ENCODE assay signal across 20 cellular contexts in the genomic region with DNA sequence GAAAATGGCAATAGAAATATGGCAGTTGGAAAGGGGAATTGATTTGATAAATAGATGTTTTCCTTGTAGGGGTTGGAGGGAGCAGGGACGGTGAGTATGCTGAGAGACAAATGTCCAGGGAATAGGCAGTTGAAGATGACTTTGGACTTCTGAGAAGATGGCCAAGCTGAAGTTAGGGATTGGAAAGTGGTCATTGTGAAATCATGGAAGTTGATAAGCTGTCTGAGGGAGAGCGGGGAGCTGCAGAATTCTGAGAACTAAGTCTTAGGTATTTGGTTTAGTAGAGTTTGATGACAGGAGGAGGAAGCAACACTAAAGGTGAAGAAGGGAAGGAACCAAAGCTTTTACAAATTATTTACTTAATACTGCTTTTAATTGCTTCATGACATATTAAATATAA. TPM values are rescaled to one million over a fixed set of nuclear protein-coding genes. Genes with fewer than 3 reads are reported as not detected.
DNase-seq lines count a peak whose midpoint lies in the region; ATAC-seq and TF ChIP-seq lines count a peak whose summit lies in the region.
"Had no signal": no experiment of that assay in that cellular context is flagged by ENCODE, and none has a peak within 500 bp of the region (broad histone marks: within the 10 kb centered on the region; RNA-seq: fewer than 3 reads in every experiment).

No MANE protein-coding gene starts in this region.

- ATAC-seq in Panc1 (no peak), right cardiac atrium (no peak), GM19035 (IDR thresholded peaks at IDR 0.05; ENCODE audit: unreplicated experiment) (no peak)
- ATAC-seq: activated T-helper 17 cell treated with anti-CD3 and anti-CD28 coated beads, Interleukin-2, amount 50 U/mL, for 72 hours had no signal

- DNase-seq in Panc1 (ENCODE audit: low read depth, low spot score): no peak
- no peak for DNase-seq in right cardiac atrium
- no peak for DNase-seq in sigmoid colon
- DNase-seq in dermis blood vessel endothelial cell: no peak
- no peak for DNase-seq in OCI-M1 (lab: John Stamatoyannopoulos, UW)
- DNase-seq: activated CD8-positive, alpha-beta memory T cell treated with anti-CD3 and anti-CD28 coated beads for 24 hours; effector memory CD4-positive, alpha-beta T cell; MM.1S; NCI-H2227 treated with DMSO at 0.1 percent for 48 hours; stimulated activated CD4-positive, alpha-beta T cell treated with anti-CD3 and anti-CD28 coated beads, Interleukin-2, amount 100 ng/mL, for 48 hours; WERI-Rb-1 had no signal

- no peak for TF ChIP-seq POLR2A in sigmoid colon (IDR thresholded peaks at IDR 0.05)

- POLR2A ChIA-PET in Panc1 (lab: Charles Lee): no interaction called here

- BruUV-seq in Panc1 (replicated peaks; lab: Mats Ljungman, UMichigan): no TSS peak

- CTCF ChIA-PET in Panc1 (lab: Charles Lee): no interaction called here

- H3K4me1 Mint-ChIP-seq in brain: peaks cover 16% of the 10 kb centered on the region
- H3K4me1 Mint-ChIP-seq: activated T-helper 17 cell treated with anti-CD3 and anti-CD28 coated beads, Interleukin-2, amount 50 U/mL, for 72 hours had no signal

- H3K9me3 ChIP-seq in Panc1 (ENCODE audit: control insufficient read depth, insufficient read depth, low read depth, low read length) (no peaks in the 10 kb centered on the region), right cardiac atrium (ENCODE audit: control insufficient read depth, low read length) (no peaks in the 10 kb centered on the region), sigmoid colon (no peaks in the 10 kb centered on the region)
- H3K9me3 ChIP-seq: adrenal gland, HAP-1, neutrophil, vagina had no signal

- TF ChIP-seq EP300 in sigmoid colon (IDR thresholded peaks at IDR 0.05): no peak

- H3K27ac Mint-ChIP-seq in brain: peak overlapping the region in 4 of 5 experiments; percentile 16 to 81 (median 30)
- H3K27ac Mint-ChIP-seq: activated T-helper 17 cell treated with anti-CD3 and anti-CD28 coated beads, Interleukin-2, amount 50 U/mL, for 72 hours; T-helper 1 cell treated with Interleukin-12 subunit alpha and Interleukin-12 subunit beta and Interleukin-4 antibody, amounts not matched to agents 30 μg/mL and 1 μg/mL, for 36 hours had no signal

- no peak overlapping the region for H3K4me3 ChIP-seq in Panc1 (ENCODE audit: low read depth in 2 of 2, low read length in 2 of 2)
- H3K4me3 ChIP-seq in right cardiac atrium (ENCODE audit: low read length): no peak overlapping the region
- no peak overlapping the region for H3K4me3 ChIP-seq in sigmoid colon
- H3K4me3 ChIP-seq: adrenal gland, HAP-1, vagina had no signal

- in situ Hi-C loops in Panc1 (cut with HindIII; ENCODE audit: low pct_unique_long_range_greater_than_20kb, low sequenced_read_pairs): no loop called here

- H3K4me3 Mint-ChIP-seq in brain: peak overlapping the region in 1 of 5 experiments; percentile 13
- H3K4me3 Mint-ChIP-seq: activated T-helper 17 cell treated with anti-CD3 and anti-CD28 coated beads, Interleukin-2, amount 50 U/mL, for 72 hours; central memory CD8-positive, alpha-beta T cell; T-helper 1 cell treated with Interleukin-12 subunit alpha and Interleukin-12 subunit beta and Interleukin-4 antibody, amounts not matched to agents 30 μg/mL and 1 μg/mL, for 36 hours had no signal

- peak overlapping the region; percentile 41 for H3K27ac ChIP-seq in Panc1 (ENCODE audit: low read length)
- peak overlapping the region; percentile 64 for H3K27ac ChIP-seq in right cardiac atrium (ENCODE audit: low read length)
- peak overlapping the region; percentile 41 to 67 (median 54) for H3K27ac ChIP-seq in sigmoid colon
- H3K27ac ChIP-seq: neutrophil, vagina, WERI-Rb-1 had no signal

- WGBS in right cardiac atrium: 70% methylated on average over 2 of the region's 2 CpGs
- WGBS in sigmoid colon, 2 donors: 92 to 93% methylated on average over 2 of the region's 2 CpGs

- H3K27me3 ChIP-seq in Panc1 (ENCODE audit: control insufficient read depth, insufficient read depth, low read length) (no peaks in the 10 kb centered on the region), right cardiac atrium (ENCODE audit: control insufficient read depth, insufficient read depth) (no peaks in the 10 kb centered on the region), sigmoid colon (no peaks in the 10 kb centered on the region)
- H3K27me3 ChIP-seq: adrenal gland, neutrophil, vagina had no signal

- peaks cover 59% of the 10 kb centered on the region for H3K36me3 ChIP-seq in Panc1 (ENCODE audit: control insufficient read depth, insufficient read depth, low read length)
- H3K36me3 ChIP-seq in sigmoid colon: peaks cover 12 to 86% (median 38%) of the 10 kb centered on the region in 4 donors

- H3K4me1 ChIP-seq in Panc1 (ENCODE audit: control insufficient read depth, insufficient read depth, low read length) (no peaks in the 10 kb centered on the region; the same call in 1 of the 2 replicates), right cardiac atrium (ENCODE audit: control insufficient read depth, insufficient read depth, low read length) (peaks cover 5% of the 10 kb centered on the region), sigmoid colon (peaks cover 0 to 24% (median 21%) of the 10 kb centered on the region in 4 donors)
- H3K4me1 ChIP-seq: HAP-1 had no signal

- intact Hi-C loops in Panc1 (cut with micrococcal nuclease; ENCODE audit: unreplicated experiment): no loop called here
- intact Hi-C loops in right cardiac atrium (cut with DNase I): no loop called here
- intact Hi-C loops in sigmoid colon (cut with DNase I): no loop called here

- no peaks in the 10 kb centered on the region for H3K9me3 Mint-ChIP-seq in brain
- H3K9me3 Mint-ChIP-seq: activated T-helper 17 cell treated with anti-CD3 and anti-CD28 coated beads, Interleukin-2, amount 50 U/mL, for 72 hours; central memory CD8-positive, alpha-beta T cell; T-helper 1 cell treated with Interleukin-12 subunit alpha and Interleukin-12 subunit beta and Interleukin-4 antibody, amounts not matched to agents 30 μg/mL and 1 μg/mL, for 36 hours had no signal

- H3K36me3 Mint-ChIP-seq in brain: peaks cover 70% of the 10 kb centered on the region

- no peaks in the 10 kb centered on the region for H3K27me3 Mint-ChIP-seq in brain
- H3K27me3 Mint-ChIP-seq: activated T-helper 17 cell treated with anti-CD3 and anti-CD28 coated beads, Interleukin-2, amount 50 U/mL, for 72 hours; central memory CD8-positive, alpha-beta T cell had no signal

- TF ChIP-seq CTCF in Panc1 (IDR thresholded peaks at IDR 0.05): no peak
- TF ChIP-seq CTCF in brain (conservative IDR thresholded peaks at IDR 0.05): no peak
- no peak for TF ChIP-seq CTCF in sigmoid colon (IDR thresholded peaks at IDR 0.05)

RNA-seq across cellular contexts. Expression of a gene that starts 15.1 kb away (rescaled TPM):
- total RNA-seq in Panc1 (2021; ENCODE audit: unreplicated experiment) (23.0 TPM), right cardiac atrium (10 to 100 TPM; 56.1 to 72.3 (median 64.1) TPM), sigmoid colon (10 to 100 TPM; 17.4 to 21.7 (median 18.5) TPM), dermis blood vessel endothelial cell (15.1 and 17.7 TPM in 2 replicates)
- 13.7 TPM for polyA plus RNA-seq in Panc1 (2012; ENCODE audit: insufficient read length)
- polyA plus RNA-seq in brain (ENCODE audit: insufficient read depth, low read depth, low replicate concordance) (11.9 TPM), right cardiac atrium (55.7 TPM), sigmoid colon (10 to 100 TPM; 18.5 to 28.2 (median 26.4) TPM)

RNA-seq across cellular contexts. Expression of a gene that starts 15.3 kb away (rescaled TPM):
- total RNA-seq in Panc1 (2021; ENCODE audit: unreplicated experiment): 26.4 TPM
- polyA plus RNA-seq in Panc1 (2012; ENCODE audit: insufficient read length): 12.4 TPM
- polyA plus RNA-seq in brain (ENCODE audit: insufficient read depth, low read depth, low replicate concordance): 2.1 TPM
- 10 to 100 TPM; 10.8 to 16.6 (median 13.6) TPM for total RNA-seq in right cardiac atrium
- polyA plus RNA-seq in right cardiac atrium: 11.9 TPM
- total RNA-seq in sigmoid colon: 10 to 100 TPM; 14.0 to 20.5 (median 16.0) TPM
- 10 to 100 TPM in 1 of 3 donors, 1 to 10 TPM in 2; 7.2 to 11.3 (median 8.0) TPM for polyA plus RNA-seq in sigmoid colon
- total RNA-seq in dermis blood vessel endothelial cell: 14.0 and 14.3 TPM in 2 replicates
